In the genomic region with DNA sequence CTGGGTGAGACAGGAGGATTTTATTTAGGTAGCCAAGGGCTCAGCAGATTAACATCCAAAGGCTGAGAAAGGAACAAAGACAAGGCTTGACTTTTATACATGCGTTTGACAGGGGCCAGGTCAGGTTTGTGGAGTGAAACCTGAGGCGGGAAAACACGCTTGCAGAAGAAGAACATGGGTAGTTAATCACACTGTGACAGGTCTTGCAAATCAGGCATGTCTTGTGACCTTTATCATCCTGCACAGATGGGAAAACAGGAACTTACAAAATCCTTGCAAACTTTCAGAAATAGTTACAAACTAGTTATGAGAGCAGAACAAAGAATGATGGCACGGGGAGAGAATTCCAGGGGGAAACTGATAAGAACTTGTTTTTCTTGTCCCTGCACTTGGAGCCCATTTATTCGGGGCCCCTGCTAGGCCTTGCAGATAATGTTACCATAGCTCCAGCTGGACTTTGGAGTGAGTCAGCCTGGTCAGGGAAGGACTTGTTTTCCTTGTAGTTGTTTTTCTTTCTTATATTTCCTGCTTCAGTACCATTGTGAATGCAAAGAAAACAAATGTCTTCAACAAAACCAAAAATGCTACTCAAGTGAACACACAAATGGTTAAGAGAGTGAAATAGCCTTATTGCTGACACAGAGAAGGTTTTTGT, we compare ENCODE assay signal across 12 cellular contexts.
DNase-seq lines count a peak whose midpoint lies in the region; ATAC-seq lines count a peak whose summit lies in the region.
"Had no signal": no experiment of that assay in that cellular context is flagged by ENCODE, and none has a peak within 500 bp of the region (broad histone marks: within the 10 kb centered on the region; RNA-seq: fewer than 3 reads in every experiment).

No MANE protein-coding gene starts in this region.

- H3K27me3 Mint-ChIP-seq in activated T-helper 2 cell treated with anti-CD3 and anti-CD28 coated beads, Interferon-gamma antibody, Interleukin-2, Interleukin-4, amounts not matched to agents 10 μg/mL and 5 μg/mL and 100 μg/mL, durations not matched to agents 14 hours and 24 hours and 36 hours (ENCODE audit: low read depth), result no peaks in the 10 kb centered on the region
- H3K27me3 Mint-ChIP-seq: activated B cell treated with CpG ODN at 0.5 μM for 24 hours; activated naive CD8-positive, alpha-beta T cell treated with anti-CD3 and anti-CD28 coated beads for 36 hours; stimulated activated memory B cell treated with anti-CD40 and anti-IgM and Interleukin-4, amounts not matched to agents 10 μg/mL and 1 μg/mL and 100 μg/mL, for 72 hours had no signal

- no peak overlapping the region for H3K27ac Mint-ChIP-seq in activated T-helper 2 cell treated with anti-CD3 and anti-CD28 coated beads, Interferon-gamma antibody, Interleukin-2, Interleukin-4, amounts not matched to agents 10 μg/mL and 5 μg/mL and 100 μg/mL, durations not matched to agents 14 hours and 24 hours and 36 hours
- H3K27ac Mint-ChIP-seq: activated B cell treated with CpG ODN at 0.5 μM for 24 hours; activated naive CD8-positive, alpha-beta T cell treated with anti-CD3 and anti-CD28 coated beads for 36 hours; stimulated activated memory B cell treated with anti-CD40 and anti-IgM and Interleukin-4, amounts not matched to agents 10 μg/mL and 1 μg/mL and 100 μg/mL, for 72 hours had no signal

- H3K9me3 Mint-ChIP-seq in activated T-helper 2 cell treated with anti-CD3 and anti-CD28 coated beads, Interferon-gamma antibody, Interleukin-2, Interleukin-4, amounts not matched to agents 10 μg/mL and 5 μg/mL and 100 μg/mL, durations not matched to agents 14 hours and 24 hours and 36 hours, result peaks cover 33% of the 10 kb centered on the region

- no peaks in the 10 kb centered on the region for H3K4me1 Mint-ChIP-seq in activated T-helper 2 cell treated with anti-CD3 and anti-CD28 coated beads, Interferon-gamma antibody, Interleukin-2, Interleukin-4, amounts not matched to agents 10 μg/mL and 5 μg/mL and 100 μg/mL, durations not matched to agents 14 hours and 24 hours and 36 hours (ENCODE audit: low read depth)
- H3K4me1 Mint-ChIP-seq: activated B cell treated with CpG ODN at 0.5 μM for 24 hours; activated naive CD8-positive, alpha-beta T cell treated with anti-CD3 and anti-CD28 coated beads for 36 hours; stimulated activated memory B cell treated with anti-CD40 and anti-IgM and Interleukin-4, amounts not matched to agents 10 μg/mL and 1 μg/mL and 100 μg/mL, for 72 hours had no signal

- DNase-seq in HS-27A (ENCODE audit: low read depth) (peak; percentile 45), SKM-1 (lab: John Stamatoyannopoulos, UW; ENCODE audit: unreplicated experiment) (peak; percentile 86), fibroblast of peridontal ligament (ENCODE audit: extremely low read depth) (peak; percentile 32), pulmonary artery endothelial cell (ENCODE audit: low read depth, low spot score) (peak; percentile 100), NCI-H446 treated with DMSO at 0.1 percent for 48 hours (lab: John Stamatoyannopoulos, UW) (no peak)
- no peak for DNase-seq in activated T-helper 2 cell treated with anti-CD3 and anti-CD28 coated beads, Interferon-gamma antibody, Interleukin-2, Interleukin-4, amounts not matched to agents 10 μg/mL and 5 μg/mL and 100 μg/mL, durations not matched to agents 14 hours and 24 hours and 36 hours (ENCODE audit: low spot score)
- DNase-seq: activated B cell treated with CpG ODN at 0.5 μM for 24 hours; activated naive CD8-positive, alpha-beta T cell treated with anti-CD3 and anti-CD28 coated beads for 36 hours; NCI-H526 treated with DMSO at 0.1 percent for 48 hours had no signal

- no peak for ATAC-seq in HG03460 (IDR thresholded peaks at IDR 0.05; ENCODE audit: unreplicated experiment)
- no peak for ATAC-seq in HG03045 (IDR thresholded peaks at IDR 0.05; ENCODE audit: unreplicated experiment)
- ATAC-seq: stimulated activated memory B cell treated with anti-CD40 and anti-IgM and Interleukin-4, amounts not matched to agents 10 μg/mL and 1 μg/mL and 100 μg/mL, for 72 hours had no signal

- intact Hi-C loops in activated T-helper 2 cell treated with anti-CD3 and anti-CD28 coated beads, Interferon-gamma antibody, Interleukin-2, Interleukin-4, amounts not matched to agents 10 μg/mL and 5 μg/mL and 100 μg/mL, durations not matched to agents 14 hours and 24 hours and 36 hours (cut with micrococcal nuclease), result no loop called here

- no peak overlapping the region for H3K4me3 Mint-ChIP-seq in activated T-helper 2 cell treated with anti-CD3 and anti-CD28 coated beads, Interferon-gamma antibody, Interleukin-2, Interleukin-4, amounts not matched to agents 10 μg/mL and 5 μg/mL and 100 μg/mL, durations not matched to agents 14 hours and 24 hours and 36 hours (ENCODE audit: low read depth)
- H3K4me3 Mint-ChIP-seq: activated B cell treated with CpG ODN at 0.5 μM for 24 hours; activated naive CD8-positive, alpha-beta T cell treated with anti-CD3 and anti-CD28 coated beads for 36 hours; stimulated activated memory B cell treated with anti-CD40 and anti-IgM and Interleukin-4, amounts not matched to agents 10 μg/mL and 1 μg/mL and 100 μg/mL, for 72 hours had no signal

- H3K36me3 Mint-ChIP-seq in activated T-helper 2 cell treated with anti-CD3 and anti-CD28 coated beads, Interferon-gamma antibody, Interleukin-2, Interleukin-4, amounts not matched to agents 10 μg/mL and 5 μg/mL and 100 μg/mL, durations not matched to agents 14 hours and 24 hours and 36 hours (ENCODE audit: low read depth), result no peaks in the 10 kb centered on the region
- H3K36me3 Mint-ChIP-seq: activated naive CD8-positive, alpha-beta T cell treated with anti-CD3 and anti-CD28 coated beads for 36 hours; stimulated activated memory B cell treated with anti-CD40 and anti-IgM and Interleukin-4, amounts not matched to agents 10 μg/mL and 1 μg/mL and 100 μg/mL, for 72 hours had no signal

Comparison
In these comparisons a context has a peak if more than half of its experiments do, and no peak if none do; other contexts are left out.
1. DNase-seq: peak in HS-27A (single experiment), SKM-1 (single experiment), fibroblast of peridontal ligament (single experiment) and pulmonary artery endothelial cell (single experiment); none in activated T-helper 2 cell treated with anti-CD3 and anti-CD28 coated beads, Interferon-gamma antibody, Interleukin-2, Interleukin-4, amounts not matched to agents 10 μg/mL and 5 μg/mL and 100 μg/mL, durations not matched to agents 14 hours and 24 hours and 36 hours (single experiment) and NCI-H446 treated with DMSO at 0.1 percent for 48 hours (single experiment).